ENCODE assay signal across 14 cellular contexts in the genomic region with DNA sequence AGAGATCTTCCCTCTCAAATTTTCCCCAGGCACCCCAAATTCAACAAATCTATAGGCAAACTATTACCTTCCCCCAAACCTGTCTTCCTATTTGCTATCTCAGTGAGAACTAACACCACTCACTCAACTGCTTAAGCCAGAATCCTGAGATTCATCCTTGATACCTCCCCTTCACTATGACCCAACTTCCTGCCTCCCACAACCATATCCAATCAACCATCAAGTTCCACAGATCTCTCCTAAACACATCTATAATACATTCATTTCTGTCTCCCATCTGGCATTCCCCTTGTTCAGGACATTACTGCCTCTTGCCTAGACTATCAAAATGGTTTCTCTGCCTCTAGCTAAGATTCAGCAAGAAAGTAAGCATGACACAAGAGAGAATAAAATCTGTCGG.
"Had no signal": no experiment of that assay in that cellular context is flagged by ENCODE, and none has a peak within 500 bp of the region (broad histone marks: within the 10 kb centered on the region; RNA-seq: fewer than 3 reads in every experiment).

No MANE protein-coding gene starts in this region.

- H3K27me3 ChIP-seq: brain microvascular endothelial cell, esophagus muscularis mucosa, pancreas, stomach had no signal

- H3K9me3 ChIP-seq: esophagus muscularis mucosa, left ventricle myocardium inferior, pancreas, stomach had no signal

- H3K4me3 ChIP-seq: esophagus muscularis mucosa, left ventricle myocardium inferior, pancreas, stomach had no signal

- H3K36me3 ChIP-seq: brain microvascular endothelial cell, esophagus muscularis mucosa, left ventricle myocardium inferior, pancreas, stomach had no signal

- H3K27ac Mint-ChIP-seq: activated naive CD8-positive, alpha-beta T cell treated with anti-CD3 and anti-CD28 coated beads for 36 hours had no signal

- FAIRE-seq: pancreas, urothelium cell line had no signal

- H3K27ac ChIP-seq: brain microvascular endothelial cell, esophagus muscularis mucosa, left ventricle myocardium inferior, pancreas, stomach had no signal

- ATAC-seq: pancreas had no signal

- H3K4me3 Mint-ChIP-seq: activated naive CD8-positive, alpha-beta T cell treated with anti-CD3 and anti-CD28 coated beads for 36 hours had no signal

- H3K27me3 Mint-ChIP-seq: activated naive CD8-positive, alpha-beta T cell treated with anti-CD3 and anti-CD28 coated beads for 36 hours had no signal

- DNase-seq: activated CD4-positive, CD25-positive, alpha-beta regulatory T cell; activated effector memory CD4-positive, alpha-beta T cell treated with anti-CD3 and anti-CD28 coated beads, Interleukin-2, amount 50 U/mL, for 16 hours; activated naive CD8-positive, alpha-beta T cell treated with anti-CD3 and anti-CD28 coated beads for 36 hours; brain microvascular endothelial cell; foreskin fibroblast; glutamatergic neuron; left ventricle myocardium inferior; mesenchymal stem cell; pancreas; stimulated activated CD4-positive, alpha-beta T cell treated with anti-CD3 and anti-CD28 coated beads, Interleukin-4, amount 100 ng/mL, for 1 hour; stimulated activated CD8-positive, alpha-beta memory T cell treated with anti-CD3 and anti-CD28 coated beads, Interleukin-4, amount 100 ng/mL, for 48 hours; stomach had no signal

- H3K9me3 Mint-ChIP-seq: activated naive CD8-positive, alpha-beta T cell treated with anti-CD3 and anti-CD28 coated beads for 36 hours had no signal
